Comparison of ENCODE assay signal across 12 cellular contexts in the genomic region with DNA sequence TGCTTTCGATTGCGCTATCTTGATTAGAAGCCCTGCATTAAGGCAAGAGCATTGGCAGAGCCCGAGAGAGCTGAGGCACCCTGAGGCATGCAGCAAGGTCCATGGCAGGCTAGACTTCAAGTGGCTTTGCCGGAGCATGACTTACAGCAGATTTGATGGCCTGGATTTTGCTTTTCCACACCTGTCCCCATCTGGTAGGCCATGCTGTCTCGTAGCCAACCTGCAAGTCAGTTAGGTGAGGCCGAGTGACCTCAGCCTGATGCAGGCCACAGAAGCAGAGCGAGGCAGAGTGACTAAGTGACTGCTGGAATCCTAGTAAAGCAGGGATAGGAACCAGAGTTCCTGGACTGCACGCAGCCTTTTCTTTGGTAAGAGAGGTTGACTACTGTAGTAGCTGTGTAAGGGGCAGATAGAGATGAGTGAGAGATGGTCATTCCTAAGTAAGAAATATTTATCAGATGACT.
A peak's percentile ranks its signal among the peaks of the same experiment; 100 is the strongest.
DNase-seq lines count a peak whose midpoint lies in the region; ATAC-seq, FAIRE-seq and TF ChIP-seq lines count a peak whose summit lies in the region.
"Had no signal": no experiment of that assay in that cellular context is flagged by ENCODE, and none has a peak within 500 bp of the region (broad histone marks: within the 10 kb centered on the region; RNA-seq: fewer than 3 reads in every experiment).

No MANE protein-coding gene starts in this region.

- no peaks in the 10 kb centered on the region for H3K36me3 ChIP-seq in muscle layer of duodenum (ENCODE audit: control insufficient read depth in 1 of 2, insufficient read depth in 2 of 2, low read length in 2 of 2)
- H3K36me3 ChIP-seq in right lobe of liver, result no peaks in the 10 kb centered on the region
- H3K36me3 ChIP-seq in HepG2 (replicated peaks in 1 of 2; ENCODE audit: control insufficient read depth in 1 of 2, insufficient read depth in 2 of 2, low read length in 2 of 2), result no peaks in the 10 kb centered on the region
- H3K36me3 ChIP-seq in small intestine (ENCODE audit: control insufficient read depth in 2 of 2, insufficient read depth in 2 of 2, low read length in 2 of 2), result no peaks in the 10 kb centered on the region

- no peak for TF ChIP-seq RAD21 in HepG2 (CRISPR knock-in tag; IDR thresholded peaks at IDR 0.05)

- no CpG with 5 or more reads among the region's 8 CpGs for WGBS in right lobe of liver (ENCODE audit: insufficient coverage, low coverage, low lambda C conversion rate, missing lambda C conversion rate)
- 49% methylated on average over 4 of the region's 8 CpGs for WGBS in HepG2 (ENCODE audit: low lambda C conversion rate)
- WGBS in small intestine, 3 donors, result 76 to 94% (median 77%) methylated on average over 8 of the region's 8 CpGs

- no peak for TF ChIP-seq CTCF in epithelial cell of esophagus (IDR thresholded peaks at IDR 0.05; ENCODE audit: insufficient read depth, low read depth, low read length, missing control alignments)
- no peak for TF ChIP-seq CTCF in right lobe of liver (IDR thresholded peaks at IDR 0.05)
- TF ChIP-seq CTCF in HepG2 (CRISPR knock-in tag; IDR thresholded peaks at IDR 0.05), result no peak

- intact Hi-C loops in right lobe of liver (cut with DNase I), result no loop called here
- intact Hi-C loops in HepG2 (cut with micrococcal nuclease; ENCODE audit: unreplicated experiment), result no loop called here

- POLR2A ChIA-PET in HepG2 (lab: Yijun Ruan, JAX), result no interaction called here

- ATAC-seq in right lobe of liver (no peak), HepG2 (no peak)

- peak overlapping the region; percentile 58 for H3K27ac ChIP-seq in muscle layer of duodenum (ENCODE audit: low read length)
- no peak overlapping the region for H3K27ac ChIP-seq in right lobe of liver
- H3K27ac ChIP-seq in HepG2 (ENCODE audit: extremely low read length, insufficient read depth, low read length), result no peak overlapping the region
- H3K27ac ChIP-seq in small intestine (ENCODE audit: low read depth in 1 of 2, low read length in 1 of 2), result peak overlapping the region in 1 of 2 donors; percentile 33

- CTCF ChIA-PET in HepG2 (lab: Yijun Ruan, JAX; ENCODE audit: low intra/inter-chr PET ratio, low total read pairs), result no interaction called here

- no peak overlapping the region for H3K4me3 ChIP-seq in epithelial cell of esophagus (ENCODE audit: low read length)
- H3K4me3 ChIP-seq in muscle layer of duodenum (ENCODE audit: low read depth in 1 of 2, low read length in 2 of 2), result no peak overlapping the region
- H3K4me3 ChIP-seq in right lobe of liver, result no peak overlapping the region
- H3K4me3 ChIP-seq in HepG2 (replicated peaks in 1 of 3; ENCODE audit: insufficient read depth in 1 of 3, low read depth in 2 of 3, low read length in 3 of 3), result no peak overlapping the region
- no peak overlapping the region for H3K4me3 ChIP-seq in small intestine (ENCODE audit: low read depth in 1 of 2, low read length in 2 of 2)

- no peaks in the 10 kb centered on the region for H4K20me1 ChIP-seq in HepG2 (ENCODE audit: insufficient read depth, low read length)

- H3K4me1 ChIP-seq in muscle layer of duodenum (ENCODE audit: control insufficient read depth in 1 of 2, insufficient read depth in 2 of 2, low read length in 2 of 2), result peaks cover 31 to 49% of the 10 kb centered on the region in 2 donors
- peaks cover 0 to 9% (median 2%) of the 10 kb centered on the region in 4 donors for H3K4me1 ChIP-seq in right lobe of liver
- no peaks in the 10 kb centered on the region for H3K4me1 ChIP-seq in HepG2 (ENCODE audit: insufficient read depth, low read length)
- peaks cover 4 to 22% of the 10 kb centered on the region in 2 donors for H3K4me1 ChIP-seq in small intestine (ENCODE audit: control insufficient read depth in 2 of 2, insufficient read depth in 1 of 2, low read depth in 1 of 2, low read length in 1 of 2)

- no peak overlapping the region for H3K9ac ChIP-seq in HepG2 (ENCODE audit: insufficient read depth, low read depth, low read length)

- no TSS peak for BruUV-seq in HepG2 (replicated peaks; lab: Mats Ljungman, UMichigan)

- TF ChIP-seq EP300 in HepG2 (IDR thresholded peaks at IDR 0.05; ENCODE audit: low read depth in 2 of 2, low read length in 2 of 2) (no peak), HepG2 (CRISPR knock-in tag; IDR thresholded peaks at IDR 0.05; ENCODE audit: borderline replicate concordance) (no peak)

- TF ChIP-seq POLR2A in right lobe of liver (IDR thresholded peaks at IDR 0.05), result no peak
- no peak for TF ChIP-seq POLR2A in HepG2 (IDR thresholded peaks at IDR 0.05; ENCODE audit: insufficient read depth in 1 of 2, low read depth in 2 of 2, low read length in 2 of 2)

- no peak overlapping the region for H2AFZ ChIP-seq in HepG2 (ENCODE audit: low read length)

- FAIRE-seq in HepG2 (lab: Jason Lieb, UNC), result no peak
- FAIRE-seq in small intestine (lab: Jason Lieb, UNC), result no peak

- in situ Hi-C loops in HepG2 (cut with HindIII; ENCODE audit: extremely low pct_ligation_motif_present, low pct_unique_long_range_greater_than_20kb), result no loop called here

- H3K9me3 ChIP-seq in muscle layer of duodenum (ENCODE audit: control insufficient read depth in 1 of 2, low read length in 2 of 2) (no peaks in the 10 kb centered on the region), right lobe of liver (no peaks in the 10 kb centered on the region), HepG2 (ENCODE audit: low read length) (no peaks in the 10 kb centered on the region), small intestine (ENCODE audit: control insufficient read depth, low read depth) (no peaks in the 10 kb centered on the region)

- H3K4me2 ChIP-seq in HepG2 (ENCODE audit: low read depth, low read length), result no peak overlapping the region

- no peaks in the 10 kb centered on the region for H3K79me2 ChIP-seq in HepG2 (ENCODE audit: insufficient read depth, low read length)

- H3K27me3 ChIP-seq in muscle layer of duodenum (ENCODE audit: low read depth, low read length) (no peaks in the 10 kb centered on the region), right lobe of liver (no peaks in the 10 kb centered on the region), HepG2 (ENCODE audit: control insufficient read depth in 1 of 2, insufficient read depth in 2 of 2, low read length in 2 of 2) (no peaks in the 10 kb centered on the region), small intestine (ENCODE audit: control insufficient read depth in 2 of 2, insufficient read depth in 2 of 2, low read length in 2 of 2) (no peaks in the 10 kb centered on the region)

- DNase-seq in A172 (ENCODE audit: low spot score), result peak; percentile 80
- peak; percentile 61 for DNase-seq in NCI-H460 (ENCODE audit: extremely low read depth, low read depth)
- DNase-seq in epithelial cell of esophagus (ENCODE audit: low read depth), result peak; percentile 64
- no peak for DNase-seq in right lobe of liver
- DNase-seq in HepG2 (ENCODE audit: low spot score), result no peak
- DNase-seq in SKM-1 (lab: John Stamatoyannopoulos, UW; ENCODE audit: unreplicated experiment), result no peak
- DNase-seq in small intestine, result no peak
- DNase-seq: activated naive CD4-positive, alpha-beta T cell treated with Interleukin-2 at 50 U/mL for 16 hours; AML-193; MM.1S; stimulated activated CD4-positive, alpha-beta T cell treated with anti-CD3 and anti-CD28 coated beads, Interleukin-2, amount 100 ng/mL, for 24 hours had no signal

TF ChIP-seq in HepG2, 621 proteins besides CTCF, POLR2A, EP300 and RAD21 (continues in another document):
- TF ChIP-seq GABPB1 (CRISPR knock-in tag; IDR thresholded peaks at IDR 0.05), result no peak
- no peak for TF ChIP-seq PAF1 (CRISPR knock-in tag; IDR thresholded peaks at IDR 0.05)
- TF ChIP-seq ZNF562 (CRISPR knock-in tag; IDR thresholded peaks at IDR 0.05; ENCODE audit: borderline replicate concordance), result no peak
- no peak for TF ChIP-seq RFX1 (IDR thresholded peaks at IDR 0.05)
- TF ChIP-seq, protein P1, sequence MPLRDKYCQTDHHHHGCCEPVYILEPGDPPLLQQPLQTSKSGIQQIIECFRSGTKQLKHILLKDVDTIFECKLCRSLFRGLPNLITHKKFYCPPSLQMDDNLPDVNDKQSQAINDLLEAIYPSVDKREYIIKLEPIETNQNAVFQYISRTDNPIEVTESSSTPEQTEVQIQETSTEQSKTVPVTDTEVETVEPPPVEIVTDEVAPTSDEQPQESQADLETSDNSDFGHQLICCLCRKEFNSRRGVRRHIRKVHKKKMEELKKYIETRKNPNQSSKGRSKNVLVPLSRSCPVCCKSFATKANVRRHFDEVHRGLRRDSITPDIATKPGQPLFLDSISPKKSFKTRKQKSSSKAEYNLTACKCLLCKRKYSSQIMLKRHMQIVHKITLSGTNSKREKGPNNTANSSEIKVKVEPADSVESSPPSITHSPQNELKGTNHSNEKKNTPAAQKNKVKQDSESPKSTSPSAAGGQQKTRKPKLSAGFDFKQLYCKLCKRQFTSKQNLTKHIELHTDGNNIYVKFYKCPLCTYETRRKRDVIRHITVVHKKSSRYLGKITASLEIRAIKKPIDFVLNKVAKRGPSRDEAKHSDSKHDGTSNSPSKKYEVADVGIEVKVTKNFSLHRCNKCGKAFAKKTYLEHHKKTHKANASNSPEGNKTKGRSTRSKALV (CRISPR knock-in tag; IDR thresholded peaks at IDR 0.05), result no peak
- TF ChIP-seq, protein P2, sequence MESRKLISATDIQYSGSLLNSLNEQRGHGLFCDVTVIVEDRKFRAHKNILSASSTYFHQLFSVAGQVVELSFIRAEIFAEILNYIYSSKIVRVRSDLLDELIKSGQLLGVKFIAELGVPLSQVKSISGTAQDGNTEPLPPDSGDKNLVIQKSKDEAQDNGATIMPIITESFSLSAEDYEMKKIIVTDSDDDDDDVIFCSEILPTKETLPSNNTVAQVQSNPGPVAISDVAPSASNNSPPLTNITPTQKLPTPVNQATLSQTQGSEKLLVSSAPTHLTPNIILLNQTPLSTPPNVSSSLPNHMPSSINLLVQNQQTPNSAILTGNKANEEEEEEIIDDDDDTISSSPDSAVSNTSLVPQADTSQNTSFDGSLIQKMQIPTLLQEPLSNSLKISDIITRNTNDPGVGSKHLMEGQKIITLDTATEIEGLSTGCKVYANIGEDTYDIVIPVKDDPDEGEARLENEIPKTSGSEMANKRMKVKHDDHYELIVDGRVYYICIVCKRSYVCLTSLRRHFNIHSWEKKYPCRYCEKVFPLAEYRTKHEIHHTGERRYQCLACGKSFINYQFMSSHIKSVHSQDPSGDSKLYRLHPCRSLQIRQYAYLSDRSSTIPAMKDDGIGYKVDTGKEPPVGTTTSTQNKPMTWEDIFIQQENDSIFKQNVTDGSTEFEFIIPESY (CRISPR knock-in tag; IDR thresholded peaks at IDR 0.05), result no peak
- no peak for TF ChIP-seq KDM4B (CRISPR knock-in tag; IDR thresholded peaks at IDR 0.05)

Comparison
In these comparisons a context has a peak if more than half of its experiments do, and no peak if none do; other contexts are left out.
1. DNase-seq: peak in A172 (single experiment), NCI-H460 (single experiment) and epithelial cell of esophagus (single experiment); none in right lobe of liver (0 of 3), HepG2 (single experiment), SKM-1 (single experiment) and small intestine (single experiment).